In genomic region chr18:58158008-58158407, GRCh38 we compare ENCODE assay signal across 14 cellular contexts.
DNase-seq lines count a peak whose midpoint lies in the region; ATAC-seq, FAIRE-seq and TF ChIP-seq lines count a peak whose summit lies in the region.
"Had no signal": no experiment of that assay in that cellular context is flagged by ENCODE, and none has a peak within 500 bp of the region (broad histone marks: within the 10 kb centered on the region; RNA-seq: fewer than 3 reads in every experiment).

No MANE protein-coding gene starts in this region.

- DNase-seq in EL, result peak; percentile 26
- peak; percentile 35 for DNase-seq in ELR (ENCODE audit: low read depth)
- DNase-seq in GM12878 (ENCODE audit: low read depth, low spot score), result no peak
- DNase-seq in keratinocyte (ENCODE audit: low read depth, low spot score), result no peak
- no peak for DNase-seq in activated gamma-delta T cell (lab: John Stamatoyannopoulos, UW)
- no peak for DNase-seq in esophagus muscularis mucosa (ENCODE audit: extremely low spot score)
- DNase-seq: NCI-H1048; NCI-H2227 treated with DMSO at 0.1 percent for 48 hours; NCI-H524 treated with DMSO at 0.1 percent for 48 hours; NK-92 treated with Interleukin-12 subunit alpha and Interleukin-12 subunit beta, amount 100 ng/mL, for 24 hours had no signal

- no peak overlapping the region for H3K9ac ChIP-seq in GM12878 (ENCODE audit: control insufficient read depth, insufficient read depth, low read length)
- no peak overlapping the region for H3K9ac ChIP-seq in keratinocyte (ENCODE audit: control insufficient read depth, extremely low read depth, insufficient read depth, low read length)

- TF ChIP-seq RAD21 in GM12878 (IDR thresholded peaks at IDR 0.05; ENCODE audit: insufficient read depth, low read depth, low read length), result no peak

- H3K4me2 ChIP-seq in GM12878 (ENCODE audit: control insufficient read depth, insufficient read depth) (no peak overlapping the region), keratinocyte (ENCODE audit: control insufficient read depth, extremely low read depth, insufficient read depth, low read depth, low read length) (no peak overlapping the region)

- CTCF ChIA-PET in GM12878 (lab: Yijun Ruan, JAX), result no interaction called here

- no peak overlapping the region for H2AFZ ChIP-seq in GM12878 (ENCODE audit: control insufficient read depth, low read depth, low read length)
- H2AFZ ChIP-seq in keratinocyte (ENCODE audit: control insufficient read depth, low read length), result no peak overlapping the region

- TF ChIP-seq CTCF in GM12878 (IDR thresholded peaks at IDR 0.05 in 2 of 3, conservative IDR thresholded peaks at IDR 0.05 in 1 of 3; ENCODE audit: control insufficient read depth in 2 of 3, extremely low read depth in 1 of 3, insufficient read depth in 1 of 3, low read depth in 3 of 3, low read length in 3 of 3) (no peak), keratinocyte (optimal IDR thresholded peaks at IDR 0.05 in 1 of 3, IDR thresholded peaks at IDR 0.05 in 1 of 3, conservative IDR thresholded peaks at IDR 0.05 in 1 of 3; ENCODE audit: extremely low read depth in 1 of 3, insufficient read depth in 2 of 3, low read length in 3 of 3) (no peak), esophagus muscularis mucosa (IDR thresholded peaks at IDR 0.05) (no peak)

- RAD21 ChIA-PET in GM12878 (lab: Charles Lee; ENCODE audit: unreplicated experiment), result no interaction called here

- no peaks in the 10 kb centered on the region for H3K9me1 ChIP-seq in keratinocyte (ENCODE audit: control insufficient read depth, extremely low read depth, insufficient read depth, low read length)

- FAIRE-seq in GM12878 (lab: Jason Lieb, UNC), result no peak
- FAIRE-seq in keratinocyte (lab: Jason Lieb, UNC), result peak; percentile 60
- FAIRE-seq: GM18507, HTR-8/SVneo had no signal

- no peaks in the 10 kb centered on the region for H4K20me1 ChIP-seq in GM12878 (ENCODE audit: control insufficient read depth, insufficient read depth)
- H4K20me1 ChIP-seq in keratinocyte (ENCODE audit: control insufficient read depth, extremely low read depth, insufficient read depth, low read length), result no peaks in the 10 kb centered on the region

- H3K27me3 ChIP-seq in GM12878 (replicated peaks in 1 of 2; ENCODE audit: control insufficient read depth in 2 of 2, insufficient read depth in 2 of 2, low read length in 1 of 2), result no peaks in the 10 kb centered on the region
- no peaks in the 10 kb centered on the region for H3K27me3 ChIP-seq in keratinocyte (ENCODE audit: control insufficient read depth, extremely low read depth, insufficient read depth, low read length)
- H3K27me3 ChIP-seq in esophagus muscularis mucosa, result no peaks in the 10 kb centered on the region

- POLR2A ChIA-PET in GM12878 (lab: Charles Lee), result no interaction called here

- intact Hi-C loops in GM12878 (cut with micrococcal nuclease; ENCODE audit: unreplicated experiment), result no loop called here
- intact Hi-C loops in esophagus muscularis mucosa (cut with DNase I), result no loop called here

- no peak overlapping the region for H3K27ac ChIP-seq in GM12878 (ENCODE audit: control insufficient read depth, insufficient read depth)
- H3K27ac ChIP-seq in keratinocyte (ENCODE audit: control insufficient read depth, insufficient read depth, low read length), result no peak overlapping the region
- no peak overlapping the region for H3K27ac ChIP-seq in esophagus muscularis mucosa (replicated peaks in 1 of 4)

- peak; percentile 28; the same call in 1 of the 3 replicates for ATAC-seq in GM12878
- ATAC-seq in GM18909 (IDR thresholded peaks at IDR 0.05; ENCODE audit: poor library complexity, unreplicated experiment), result no peak
- ATAC-seq: HCT116 had no signal

- SMC1A ChIA-PET in GM12878 (lab: Charles Lee; ENCODE audit: uncharacterized antibody, unreplicated experiment), result no interaction called here

- no TSS peak for BruUV-seq in GM12878 (replicated peaks; lab: Mats Ljungman, UMichigan)

- 0% methylated on average over 1 of the region's 1 CpG for WGBS in GM12878 (ENCODE audit: insufficient coverage, insufficient replicate concordance, low lambda C conversion rate, missing lambda C conversion rate)
- 86% methylated on average over 1 of the region's 1 CpG for WGBS in esophagus muscularis mucosa

- H3K9me3 ChIP-seq in GM12878 (replicated peaks; ENCODE audit: control insufficient read depth, insufficient read depth, low read length) (no peaks in the 10 kb centered on the region), keratinocyte (ENCODE audit: control insufficient read depth, low read depth, low read length) (no peaks in the 10 kb centered on the region), esophagus muscularis mucosa (no peaks in the 10 kb centered on the region)

- dilution Hi-C loops in keratinocyte (cut with MboI; ENCODE audit: extremely low pct_ligation_motif_present, low sequenced_read_pairs), result no loop called here

- H3K4me1 ChIP-seq in GM12878 (ENCODE audit: control insufficient read depth, insufficient read depth, low read length), result no peaks in the 10 kb centered on the region
- no peaks in the 10 kb centered on the region for H3K4me1 ChIP-seq in keratinocyte (ENCODE audit: control insufficient read depth, extremely low read depth, insufficient read depth, low read length)
- no peaks in the 10 kb centered on the region for H3K4me1 ChIP-seq in esophagus muscularis mucosa

- in situ Hi-C loops in GM12878 (cut with MboI), result no loop called here

- H3K36me3 ChIP-seq in GM12878 (ENCODE audit: control insufficient read depth in 2 of 2, insufficient read depth in 2 of 2, low read length in 1 of 2), result no peaks in the 10 kb centered on the region
- no peaks in the 10 kb centered on the region for H3K36me3 ChIP-seq in keratinocyte (ENCODE audit: control insufficient read depth in 2 of 2, extremely low read depth in 1 of 2, insufficient read depth in 2 of 2, low read length in 2 of 2)
- no peaks in the 10 kb centered on the region for H3K36me3 ChIP-seq in esophagus muscularis mucosa

- TF ChIP-seq POLR2A in GM12878 (IDR thresholded peaks at IDR 0.05; ENCODE audit: low read depth, low read length), result no peak
- TF ChIP-seq POLR2A in esophagus muscularis mucosa (IDR thresholded peaks at IDR 0.05; ENCODE audit: low read depth), result no peak

- no peak overlapping the region for H3K4me3 ChIP-seq in GM12878
- H3K4me3 ChIP-seq in keratinocyte (ENCODE audit: control insufficient read depth in 2 of 3, extremely low read depth in 1 of 3, insufficient read depth in 2 of 3, low read depth in 1 of 3, low read length in 3 of 3), result no peak overlapping the region
- H3K4me3 ChIP-seq in esophagus muscularis mucosa, result no peak overlapping the region

- no peak for TF ChIP-seq EP300 in GM12878 (IDR thresholded peaks at IDR 0.05; ENCODE audit: borderline replicate concordance in 1 of 2, control insufficient read depth in 1 of 2, low read depth in 2 of 2, low read length in 2 of 2)
- no peak for TF ChIP-seq EP300 in esophagus muscularis mucosa (IDR thresholded peaks at IDR 0.05)

- H3K79me2 ChIP-seq in GM12878 (ENCODE audit: control insufficient read depth, insufficient read depth, low read length), result no peaks in the 10 kb centered on the region
- H3K79me2 ChIP-seq in keratinocyte (ENCODE audit: control insufficient read depth, insufficient read depth, low read length), result peaks cover 5% of the 10 kb centered on the region

TF ChIP-seq in GM12878, 131 proteins besides CTCF, POLR2A, EP300 and RAD21:
- TF ChIP-seq PAX5 (IDR thresholded peaks at IDR 0.05; ENCODE audit: borderline replicate concordance, low read depth, low read length) (no peak), SREBF2 (IDR thresholded peaks at IDR 0.05; ENCODE audit: low read length) (no peak), POLR2AphosphoS2 (IDR thresholded peaks at IDR 0.05; ENCODE audit: low read depth, low read length) (no peak), WRNIP1 (IDR thresholded peaks at IDR 0.05; ENCODE audit: borderline replicate concordance, low read depth, low read length) (no peak), USF1 (IDR thresholded peaks at IDR 0.05; ENCODE audit: borderline replicate concordance, extremely low read length, insufficient read depth, low read depth, low read length) (no peak), NFXL1 (IDR thresholded peaks at IDR 0.05; ENCODE audit: borderline replicate concordance) (no peak), SP1 (IDR thresholded peaks at IDR 0.05; ENCODE audit: low read depth, low read length) (no peak), STAT1 (conservative IDR thresholded peaks at IDR 0.05) (no peak), CEBPZ (IDR thresholded peaks at IDR 0.05; ENCODE audit: low read depth, low read length) (no peak)

Comparison
In these comparisons a context has a peak if more than half of its experiments do, and no peak if none do; other contexts are left out.
1. DNase-seq: peak in EL (single experiment) and ELR (single experiment); none in GM12878 (single experiment), keratinocyte (single experiment), activated gamma-delta T cell (single experiment) and esophagus muscularis mucosa (single experiment).